12 cellular contexts compared by ENCODE assay signal in genomic region chr11:60831501-60832079, GRCh38. TPM values are rescaled to one million over a fixed set of nuclear protein-coding genes. Genes with fewer than 3 reads are reported as not detected.
DNase-seq lines count a peak whose midpoint lies in the region; TF ChIP-seq lines count a peak whose summit lies in the region.
"Had no signal": no experiment of that assay in that cellular context is flagged by ENCODE, and none has a peak within 500 bp of the region (broad histone marks: within the 10 kb centered on the region; RNA-seq: fewer than 3 reads in every experiment).

No MANE protein-coding gene starts in this region.

- whole genome bisulfite sequencing in testis, 2 donors: 64 to 68% methylated on average over 7 of the region's 7 CpGs

- H3K79me2 ChIP-seq in OCI-LY3 (ENCODE audit: low read length): no peaks in the 10 kb centered on the region

- H3K36me3 ChIP-seq in BJ (ENCODE audit: control insufficient read depth, insufficient read depth, low read length): no peaks in the 10 kb centered on the region
- H3K36me3 ChIP-seq in OCI-LY3 (replicated peaks; ENCODE audit: low read depth, low read length): no peaks in the 10 kb centered on the region
- H3K36me3 ChIP-seq in testis (ENCODE audit: low read depth, missing control alignments): no peaks in the 10 kb centered on the region
- H3K36me3 ChIP-seq: upper lobe of left lung had no signal

- H3K9me3 ChIP-seq in OCI-LY3 (ENCODE audit: insufficient read depth, low read length) (no peaks in the 10 kb centered on the region), testis (no peaks in the 10 kb centered on the region)
- H3K9me3 ChIP-seq: upper lobe of left lung had no signal

- no peak overlapping the region for H3K27ac ChIP-seq in OCI-LY3 (ENCODE audit: low read length)
- H3K27ac ChIP-seq in testis: no peak overlapping the region
- H3K27ac ChIP-seq: C4-2B, PC-9, skin epidermis, upper lobe of left lung had no signal

- CTCF ChIA-PET in BJ (lab: Yijun Ruan, JAX): interaction anchor here (0.6 to 29.2 kb wide), 37 partner anchors 9 to 1032 kb away, joined by 3 to 716 read pairs (median 5); partner anchors contain the start of genes CCDC86, MS4A10, MS4A15 and PRPF19

- DNase-seq in BJ (ENCODE audit: low read depth) (peak; percentile 22), H4 (ENCODE audit: low spot score) (peak; percentile 76), fibroblast of gingiva (ENCODE audit: low read depth) (peak; percentile 24), epidermal melanocyte (ENCODE audit: insufficient read length, low spot score) (no peak), testis (no peak), medulla oblongata (ENCODE audit: extremely low spot score) (no peak), GDM1 (lab: John Stamatoyannopoulos, UW) (no peak)

- no peak overlapping the region for H3K9ac ChIP-seq in OCI-LY3 (ENCODE audit: low read length)

- no peaks in the 10 kb centered on the region for H4K20me1 ChIP-seq in OCI-LY3 (ENCODE audit: insufficient read depth, low read length)

- 0 out of 2 replicates have a peak overlapping the region, but pooled peaks have one; percentile 9 for H2AFZ ChIP-seq in OCI-LY3 (ENCODE audit: low read depth, low read length)
- H2AFZ ChIP-seq: PC-9 had no signal

- H3K27me3 ChIP-seq in BJ (ENCODE audit: control insufficient read depth, insufficient read depth, low read length): peaks cover 7% of the 10 kb centered on the region; the same call in 1 of the 2 replicates
- H3K27me3 ChIP-seq in OCI-LY3 (ENCODE audit: low read depth, low read length): peaks cover 10% of the 10 kb centered on the region
- no peaks in the 10 kb centered on the region for H3K27me3 ChIP-seq in testis

- intact Hi-C loops in testis (cut with DNase I; ENCODE audit: low total_unique reads): no loop called here

- H3K4me1 ChIP-seq in OCI-LY3 (ENCODE audit: low read length) (peaks cover 62% of the 10 kb centered on the region), testis (peaks cover 8% of the 10 kb centered on the region)

- H3K4me2 ChIP-seq in OCI-LY3 (ENCODE audit: low read length): peak overlapping the region; percentile 74

- TF ChIP-seq POLR2A in testis (IDR thresholded peaks at IDR 0.05): no peak

- POLR2A ChIA-PET in BJ (lab: Charles Lee): no interaction called here

- H3K4me3 ChIP-seq in BJ (ENCODE audit: low read depth, low read length) (no peak overlapping the region), OCI-LY3 (ENCODE audit: low read length) (peak overlapping the region; percentile 72), testis (no peak overlapping the region)
- H3K4me3 ChIP-seq: PC-9, skin epidermis, upper lobe of left lung had no signal

- no peak for TF ChIP-seq CTCF in BJ (IDR thresholded peaks at IDR 0.05; ENCODE audit: insufficient read depth, low read depth, low read length)
- TF ChIP-seq CTCF in OCI-LY3 (IDR thresholded peaks at IDR 0.05; ENCODE audit: low read depth, low read length): no peak
- no peak for TF ChIP-seq CTCF in testis (IDR thresholded peaks at IDR 0.05)

RNA-seq across cellular contexts. Expression of gene CCDC86, which starts 10.3 kb away (rescaled TPM):
- polyA plus RNA-seq in BJ (2011; rRNA removed) (12.5 and 21.2 TPM in 2 replicates), testis (ENCODE audit: insufficient read depth, low read depth, low replicate concordance) (134 TPM)
- polyA minus RNA-seq in BJ (2011; rRNA and poly(A)+ RNA removed): 4.0 and 5.3 TPM in 2 replicates
- 12.4 and 12.7 TPM in 2 replicates for total RNA-seq in H4 (2014; rRNA removed; shearing (Covaris generic))
- 10 to 100 TPM; 60.7 to 64.7 TPM for total RNA-seq in testis

RNA-seq across cellular contexts. Expression of gene PTGDR2, which starts 24.2 kb away (rescaled TPM):
- polyA plus RNA-seq in BJ (2011; rRNA removed): 0.02 TPM in 2 replicates
- polyA minus RNA-seq in BJ (2011; rRNA and poly(A)+ RNA removed): not detected in 2 replicates
- total RNA-seq in H4 (2014; rRNA removed; shearing (Covaris generic)): not detected in 2 replicates
- total RNA-seq in testis: 1 to 10 TPM in 1 of 2 donors, under 1 TPM in 1; 0.81 to 1.5 TPM
- polyA plus RNA-seq in testis (ENCODE audit: insufficient read depth, low read depth, low replicate concordance): 0.28 TPM
- total RNA-seq: PC-9 had no signal

RNA-seq across cellular contexts. Expression of gene ZP1, which starts 35.8 kb away (rescaled TPM):
- polyA plus RNA-seq in BJ (2011; rRNA removed) (0.36 and 0.67 TPM in 2 replicates), testis (ENCODE audit: insufficient read depth, low read depth, low replicate concordance) (11.2 TPM)
- polyA minus RNA-seq in BJ (2011; rRNA and poly(A)+ RNA removed): 0.81 TPM in 1 of 2 replicates, not detected in the other
- 1.5 and 2.1 TPM in 2 replicates for total RNA-seq in H4 (2014; rRNA removed; shearing (Covaris generic))
- 1 to 10 TPM; 3.5 to 4.0 TPM for total RNA-seq in testis
- total RNA-seq: PC-9, upper lobe of left lung had no signal

RNA-seq across cellular contexts. Expression of gene MS4A10, which starts 46.5 kb away (rescaled TPM):
- polyA plus RNA-seq in BJ (2011; rRNA removed) (not detected in 2 replicates), testis (ENCODE audit: insufficient read depth, low read depth, low replicate concordance) (not detected)
- not detected in 2 replicates for polyA minus RNA-seq in BJ (2011; rRNA and poly(A)+ RNA removed)
- not detected in 2 replicates for total RNA-seq in H4 (2014; rRNA removed; shearing (Covaris generic))
- total RNA-seq in testis: under 1 TPM in 1 of 2 donors, not detected in 1; 0.25 TPM
- total RNA-seq: PC-9, upper lobe of left lung had no signal

Comparison
In these comparisons a context has a peak if more than half of its experiments do, and no peak if none do; other contexts are left out.
1. DNase-seq: peak in BJ (single experiment), H4 (single experiment) and fibroblast of gingiva (single experiment); none in epidermal melanocyte (single experiment), testis (single experiment), medulla oblongata (single experiment) and GDM1 (single experiment).